ENCODE assay signal across 8 cellular contexts in genomic region chr12:94208433-94208921, GRCh38.
A peak's percentile ranks its signal among the peaks of the same experiment; 100 is the strongest.
DNase-seq lines count a peak whose midpoint lies in the region; ATAC-seq and TF ChIP-seq lines count a peak whose summit lies in the region.

No MANE protein-coding gene starts in this region.

- H3K27me3 Mint-ChIP-seq in activated B cell treated with CpG ODN at 0.5 μM for 24 hours: no peaks in the 10 kb centered on the region
- no peaks in the 10 kb centered on the region for H3K27me3 Mint-ChIP-seq in stimulated activated naive CD8-positive, alpha-beta T cell treated with anti-CD3 and anti-CD28 coated beads, Interleukin-15, Interleukin-2, amounts not matched to agents 100 ng/mL and 50 ng/mL, for 24 hours

- POLR2A ChIA-PET in activated B cell treated with CpG ODN at 0.5 μM for 24 hours (lab: Charles Lee): interaction anchor here (0.7 to 4.7 kb wide), 20 partner anchors 9 to 251 kb away, joined by 3 to 64 read pairs (median 8); partner anchors contain the start of genes CEP83 and PLXNC1

- TF ChIP-seq CTCF in activated B cell treated with CpG ODN at 0.5 μM for 24 hours (IDR thresholded peaks at IDR 0.05): no peak

- intact Hi-C loops in activated B cell treated with CpG ODN at 0.5 μM for 24 hours (cut with micrococcal nuclease): loop anchor here (1.0 to 10.0 kb wide), 12 partner anchors 14 to 623 kb away; partner anchors contain the start of gene CRADD

- DNase-seq in activated B cell treated with CpG ODN at 0.5 μM for 24 hours: peak; percentile 39
- peak; percentile 10 for DNase-seq in germinal center (ENCODE audit: low spot score)
- DNase-seq in midbrain (lab: John Stamatoyannopoulos, UW): no peak
- no peak for DNase-seq in NCI-H69 (lab: John Stamatoyannopoulos, UW)
- no peak for DNase-seq in NCI-H345 (lab: John Stamatoyannopoulos, UW)

- peak overlapping the region; percentile 98 for H3K27ac Mint-ChIP-seq in activated B cell treated with CpG ODN at 0.5 μM for 24 hours
- H3K27ac Mint-ChIP-seq in stimulated activated naive CD8-positive, alpha-beta T cell treated with anti-CD3 and anti-CD28 coated beads, Interleukin-15, Interleukin-2, amounts not matched to agents 100 ng/mL and 50 ng/mL, for 24 hours: peak overlapping the region; percentile 97

- peak; percentile 22 for ATAC-seq in GM18508 (IDR thresholded peaks at IDR 0.05; ENCODE audit: insufficient read depth, unreplicated experiment)
- ATAC-seq in HG02759 (IDR thresholded peaks at IDR 0.05; ENCODE audit: unreplicated experiment): peak; percentile 40
- peak; percentile 28 for ATAC-seq in activated B cell treated with CpG ODN at 0.5 μM for 24 hours (ENCODE audit: low read depth)

- peak overlapping the region; percentile 82 for H3K4me3 Mint-ChIP-seq in activated B cell treated with CpG ODN at 0.5 μM for 24 hours
- peak overlapping the region; percentile 80 for H3K4me3 Mint-ChIP-seq in stimulated activated naive CD8-positive, alpha-beta T cell treated with anti-CD3 and anti-CD28 coated beads, Interleukin-15, Interleukin-2, amounts not matched to agents 100 ng/mL and 50 ng/mL, for 24 hours

- CTCF ChIA-PET in activated B cell treated with CpG ODN at 0.5 μM for 24 hours (lab: Charles Lee): interaction anchor here (1.2 to 1.9 kb wide), 8 partner anchors 13 to 74 kb away, joined by 3 to 12 read pairs (median 4); partner anchors contain the start of gene PLXNC1

- H3K4me1 Mint-ChIP-seq in activated B cell treated with CpG ODN at 0.5 μM for 24 hours: peaks cover 70% of the 10 kb centered on the region
- peaks cover 72% of the 10 kb centered on the region for H3K4me1 Mint-ChIP-seq in stimulated activated naive CD8-positive, alpha-beta T cell treated with anti-CD3 and anti-CD28 coated beads, Interleukin-15, Interleukin-2, amounts not matched to agents 100 ng/mL and 50 ng/mL, for 24 hours (ENCODE audit: low read depth)

- H3K9me3 Mint-ChIP-seq in activated B cell treated with CpG ODN at 0.5 μM for 24 hours: no peaks in the 10 kb centered on the region
- peaks cover 4% of the 10 kb centered on the region for H3K9me3 Mint-ChIP-seq in stimulated activated naive CD8-positive, alpha-beta T cell treated with anti-CD3 and anti-CD28 coated beads, Interleukin-15, Interleukin-2, amounts not matched to agents 100 ng/mL and 50 ng/mL, for 24 hours

- peaks cover 26% of the 10 kb centered on the region for H3K36me3 Mint-ChIP-seq in activated B cell treated with CpG ODN at 0.5 μM for 24 hours (ENCODE audit: low read depth)
- H3K36me3 Mint-ChIP-seq in stimulated activated naive CD8-positive, alpha-beta T cell treated with anti-CD3 and anti-CD28 coated beads, Interleukin-15, Interleukin-2, amounts not matched to agents 100 ng/mL and 50 ng/mL, for 24 hours (ENCODE audit: low read depth): peaks cover 18% of the 10 kb centered on the region

Comparison
In these comparisons a context has a peak if more than half of its experiments do, and no peak if none do; other contexts are left out.
1. DNase-seq: peak in activated B cell treated with CpG ODN at 0.5 μM for 24 hours (single experiment) and germinal center (single experiment); none in midbrain (single experiment), NCI-H69 (single experiment) and NCI-H345 (single experiment).
2. Peak in every context shown above with its lines, with median percentiles within 50 percentile points of each other: ATAC-seq.